Comparison of ENCODE assay signal across 28 cellular contexts in genomic region chr11:119267645-119268044, GRCh38. TPM values are rescaled to one million over a fixed set of nuclear protein-coding genes. Genes with fewer than 3 reads are reported as not detected.
DNase-seq lines count a peak whose midpoint lies in the region; ATAC-seq, FAIRE-seq and TF ChIP-seq lines count a peak whose summit lies in the region.
"Had no signal": no experiment of that assay in that cellular context is flagged by ENCODE, and none has a peak within 500 bp of the region (broad histone marks: within the 10 kb centered on the region; RNA-seq: fewer than 3 reads in every experiment).

No MANE protein-coding gene starts in this region.

- H3K4me3 Mint-ChIP-seq in activated T-cell treated with anti-CD3 and anti-CD28 coated beads, Interleukin-2, amount 50 U/mL, for 72 hours: peak overlapping the region; percentile 58 to 74
- H3K4me3 Mint-ChIP-seq in CD8-positive, alpha-beta memory T cell: peak overlapping the region in 4 of 7 donors; percentile 14 to 49 (median 42)
- H3K4me3 Mint-ChIP-seq in activated CD8-positive, alpha-beta T cell treated with anti-CD3 and anti-CD28 coated beads, Interleukin-2, amount 10 ng/mL, durations not matched to agents 7 days and 5 days: no peak overlapping the region
- H3K4me3 Mint-ChIP-seq in nephron progenitor cell: no peak overlapping the region
- H3K4me3 Mint-ChIP-seq: B cell had no signal

- H3K4me1 Mint-ChIP-seq in activated T-cell treated with anti-CD3 and anti-CD28 coated beads, Interleukin-2, amount 50 U/mL, for 72 hours (ENCODE audit: low read depth): peaks cover 40% of the 10 kb centered on the region
- H3K4me1 Mint-ChIP-seq in CD8-positive, alpha-beta memory T cell: peaks cover 33 to 36% (median 35%) of the 10 kb centered on the region in 3 donors
- peaks cover 30% of the 10 kb centered on the region for H3K4me1 Mint-ChIP-seq in activated CD8-positive, alpha-beta T cell treated with anti-CD3 and anti-CD28 coated beads, Interleukin-2, amount 10 ng/mL, durations not matched to agents 7 days and 5 days (ENCODE audit: low read depth)
- peaks cover 6% of the 10 kb centered on the region for H3K4me1 Mint-ChIP-seq in nephron progenitor cell

- no peaks in the 10 kb centered on the region for H3K36me3 ChIP-seq in CD8-positive, alpha-beta memory T cell (ENCODE audit: insufficient read depth, low read length)
- H3K36me3 ChIP-seq in small intestine (ENCODE audit: control insufficient read depth in 2 of 2, insufficient read depth in 2 of 2, low read length in 2 of 2): peaks cover 0 to 2% of the 10 kb centered on the region in 2 donors
- H3K36me3 ChIP-seq: brain microvascular endothelial cell, prostate gland, right lobe of liver had no signal

- POLR2A ChIA-PET in CD8-positive, alpha-beta memory T cell (lab: Charles Lee): no interaction called here
- POLR2A ChIA-PET in activated CD8-positive, alpha-beta T cell treated with anti-CD3 and anti-CD28 coated beads, Interleukin-2, amount 10 ng/mL, durations not matched to agents 7 days and 5 days (lab: Charles Lee): no interaction called here

- CTCF ChIA-PET in CD8-positive, alpha-beta memory T cell (lab: Charles Lee): interaction anchor here (0.6 to 1.8 kb wide), 3 partner anchors 44 to 99 kb away, joined by 3 to 4 read pairs (median 4); partner anchors contain the start of gene NLRX1
- CTCF ChIA-PET in activated CD8-positive, alpha-beta T cell treated with anti-CD3 and anti-CD28 coated beads, Interleukin-2, amount 10 ng/mL, durations not matched to agents 7 days and 5 days (lab: Charles Lee): interaction anchor here (1.1 to 9.5 kb wide), 4 partner anchors 15 to 62 kb away, joined by 3 to 83 read pairs (median 46); partner anchors contain the start of gene CBL

- no peak for DNase-seq in activated T-cell treated with anti-CD3 and anti-CD28 coated beads, Interleukin-2, amount 50 U/mL, for 72 hours
- DNase-seq in activated T-cell treated with anti-CD3 and anti-CD28 coated beads, Interleukin-2, amount 50 U/mL, for 1 hour: no peak
- DNase-seq in CD8-positive, alpha-beta memory T cell: no peak
- DNase-seq in activated CD8-positive, alpha-beta T cell treated with anti-CD3 and anti-CD28 coated beads, Interleukin-2, amount 10 ng/mL, durations not matched to agents 7 days and 5 days: no peak
- DNase-seq in nephron progenitor cell (no peak), NCI-H82 (lab: John Stamatoyannopoulos, UW) (no peak), small intestine (no peak)
- DNase-seq: activated CD4-positive, alpha-beta T cell treated with anti-CD3 and anti-CD28 coated beads, Interleukin-2, amount 10 ng/mL, durations not matched to agents 24 days and 14 days; activated effector memory CD4-positive, alpha-beta T cell treated with Interleukin-2 at 50 U/mL for 16 hours; amygdala; COR-L47; foreskin melanocyte; kidney; NCI-H187; NCI-H2171 treated with DMSO at 0.1 percent for 48 hours; NCI-H510A; nucleus accumbens; right lobe of liver; SIG-M5; stimulated activated CD8-positive, alpha-beta memory T cell treated with anti-CD3 and anti-CD28 coated beads, Interleukin-4, amount 100 ng/mL, for 48 hours had no signal

- WGBS in small intestine, 3 donors: 79 to 82% (median 81%) methylated on average over 5 of the region's 5 CpGs

- no peaks in the 10 kb centered on the region for H3K27me3 ChIP-seq in CD8-positive, alpha-beta memory T cell (ENCODE audit: insufficient read depth, low read length, poor library complexity, severe bottlenecking)
- H3K27me3 ChIP-seq in small intestine (ENCODE audit: control insufficient read depth in 2 of 2, insufficient read depth in 2 of 2, low read length in 2 of 2): no peaks in the 10 kb centered on the region
- H3K27me3 ChIP-seq: brain microvascular endothelial cell, right lobe of liver, tibial nerve had no signal

- no peaks in the 10 kb centered on the region for H3K27me3 Mint-ChIP-seq in activated T-cell treated with anti-CD3 and anti-CD28 coated beads, Interleukin-2, amount 50 U/mL, for 72 hours (ENCODE audit: low read depth)
- H3K27me3 Mint-ChIP-seq in CD8-positive, alpha-beta memory T cell: no peaks in the 10 kb centered on the region
- H3K27me3 Mint-ChIP-seq in activated CD8-positive, alpha-beta T cell treated with anti-CD3 and anti-CD28 coated beads, Interleukin-2, amount 10 ng/mL, durations not matched to agents 7 days and 5 days (ENCODE audit: low read depth): no peaks in the 10 kb centered on the region
- no peaks in the 10 kb centered on the region for H3K27me3 Mint-ChIP-seq in nephron progenitor cell (ENCODE audit: low read depth, poor library complexity)
- H3K27me3 Mint-ChIP-seq: activated CD4-positive, alpha-beta T cell treated with anti-CD3 and anti-CD28 coated beads, Interleukin-2, amount 10 ng/mL, durations not matched to agents 24 days and 14 days; B cell had no signal

- peaks cover 2 to 8% of the 10 kb centered on the region in 2 donors for H3K36me3 Mint-ChIP-seq in activated T-cell treated with anti-CD3 and anti-CD28 coated beads, Interleukin-2, amount 50 U/mL, for 72 hours (ENCODE audit: insufficient read depth in 2 of 2)
- H3K36me3 Mint-ChIP-seq in CD8-positive, alpha-beta memory T cell: peaks cover 3 to 13% (median 5%) of the 10 kb centered on the region in 3 donors
- peaks cover 14% of the 10 kb centered on the region for H3K36me3 Mint-ChIP-seq in activated CD8-positive, alpha-beta T cell treated with anti-CD3 and anti-CD28 coated beads, Interleukin-2, amount 10 ng/mL, durations not matched to agents 7 days and 5 days (ENCODE audit: low read depth)
- peaks cover 16% of the 10 kb centered on the region for H3K36me3 Mint-ChIP-seq in nephron progenitor cell (ENCODE audit: low read depth)

- no peaks in the 10 kb centered on the region for H3K9me3 Mint-ChIP-seq in activated T-cell treated with anti-CD3 and anti-CD28 coated beads, Interleukin-2, amount 50 U/mL, for 72 hours
- no peaks in the 10 kb centered on the region for H3K9me3 Mint-ChIP-seq in CD8-positive, alpha-beta memory T cell
- no peaks in the 10 kb centered on the region for H3K9me3 Mint-ChIP-seq in activated CD8-positive, alpha-beta T cell treated with anti-CD3 and anti-CD28 coated beads, Interleukin-2, amount 10 ng/mL, durations not matched to agents 7 days and 5 days (ENCODE audit: insufficient read depth)
- H3K9me3 Mint-ChIP-seq in nephron progenitor cell: no peaks in the 10 kb centered on the region
- H3K9me3 Mint-ChIP-seq: activated CD4-positive, alpha-beta T cell treated with anti-CD3 and anti-CD28 coated beads, Interleukin-2, amount 10 ng/mL, durations not matched to agents 24 days and 14 days; T-helper 2 cell treated with Interferon-gamma antibody and Interleukin-4, amounts not matched to agents 5 μg/mL and 100 μg/mL, for 36 hours had no signal

- H3K4me3 ChIP-seq in CD8-positive, alpha-beta memory T cell (ENCODE audit: low read length): no peak overlapping the region
- H3K4me3 ChIP-seq in small intestine (ENCODE audit: low read depth in 1 of 2, low read length in 2 of 2): no peak overlapping the region
- H3K4me3 ChIP-seq: prostate gland, right lobe of liver, tibial nerve had no signal

- no peak for ATAC-seq in activated T-cell treated with anti-CD3 and anti-CD28 coated beads, Interleukin-2, amount 50 U/mL, for 72 hours (replicated peaks in 1 of 2)
- no peak for ATAC-seq in activated CD8-positive, alpha-beta T cell treated with anti-CD3 and anti-CD28 coated beads, Interleukin-2, amount 10 ng/mL, durations not matched to agents 7 days and 5 days
- ATAC-seq in GM21515 (IDR thresholded peaks at IDR 0.05; ENCODE audit: unreplicated experiment): no peak
- ATAC-seq: HCT116, HepG2, right lobe of liver had no signal

- peaks cover 59% of the 10 kb centered on the region for H3K4me1 ChIP-seq in CD8-positive, alpha-beta memory T cell (ENCODE audit: insufficient read depth, low read length)
- H3K4me1 ChIP-seq in small intestine (ENCODE audit: control insufficient read depth in 2 of 2, insufficient read depth in 1 of 2, low read depth in 1 of 2, low read length in 1 of 2): peaks cover 0 to 2% of the 10 kb centered on the region in 2 donors
- H3K4me1 ChIP-seq: prostate gland, right lobe of liver had no signal

- peak overlapping the region; percentile 79 for H3K27ac Mint-ChIP-seq in activated T-cell treated with anti-CD3 and anti-CD28 coated beads, Interleukin-2, amount 50 U/mL, for 72 hours
- peak overlapping the region in 4 of 8 donors; percentile 4 to 69 (median 40) for H3K27ac Mint-ChIP-seq in CD8-positive, alpha-beta memory T cell
- H3K27ac Mint-ChIP-seq in activated CD8-positive, alpha-beta T cell treated with anti-CD3 and anti-CD28 coated beads, Interleukin-2, amount 10 ng/mL, durations not matched to agents 7 days and 5 days: peak overlapping the region; percentile 85
- H3K27ac Mint-ChIP-seq in nephron progenitor cell: peak overlapping the region; percentile 37
- H3K27ac Mint-ChIP-seq: B cell had no signal

- no peak for FAIRE-seq in small intestine (lab: Jason Lieb, UNC)
- FAIRE-seq: HepG2, kidney had no signal

- H3K9me3 ChIP-seq in CD8-positive, alpha-beta memory T cell (ENCODE audit: low read length): no peaks in the 10 kb centered on the region
- H3K9me3 ChIP-seq in small intestine (ENCODE audit: control insufficient read depth, low read depth): no peaks in the 10 kb centered on the region
- H3K9me3 ChIP-seq: prostate gland, right lobe of liver, tibial nerve had no signal

- TF ChIP-seq CTCF in nephron progenitor cell (IDR thresholded peaks at IDR 0.05): no peak

- H3K27ac ChIP-seq in CD8-positive, alpha-beta memory T cell (ENCODE audit: low read depth, low read length): no peak overlapping the region
- no peak overlapping the region for H3K27ac ChIP-seq in small intestine (ENCODE audit: low read depth in 1 of 2, low read length in 1 of 2)
- H3K27ac ChIP-seq: brain microvascular endothelial cell, prostate gland, right lobe of liver, tibial nerve had no signal

RNA-seq across cellular contexts. Expression of gene MCAM, which starts 49.3 kb away (rescaled TPM):
- 1 to 10 TPM; 4.7 to 5.2 TPM for total RNA-seq in activated T-cell treated with anti-CD3 and anti-CD28 coated beads, Interleukin-2, amount 50 U/mL, for 72 hours
- total RNA-seq in CD8-positive, alpha-beta memory T cell: 1 to 10 TPM; 2.0 to 2.7 TPM
- polyA plus RNA-seq in CD8-positive, alpha-beta memory T cell: 1.6 TPM
- total RNA-seq in activated CD8-positive, alpha-beta T cell treated with anti-CD3 and anti-CD28 coated beads, Interleukin-2, amount 10 ng/mL, durations not matched to agents 7 days and 5 days: 1 to 10 TPM; 2.9 to 4.4 TPM
- 10 to 100 TPM in 1 of 3 donors, 1 to 10 TPM in 2; 1.1 to 82.3 (median 2.7) TPM for polyA plus RNA-seq in small intestine

Comparison
In these comparisons a context has a peak if more than half of its experiments do, and no peak if none do; other contexts are left out.
1. H3K4me3 Mint-ChIP-seq: peak in activated T-cell treated with anti-CD3 and anti-CD28 coated beads, Interleukin-2, amount 50 U/mL, for 72 hours (2 of 2) and CD8-positive, alpha-beta memory T cell (4 of 7); none in activated CD8-positive, alpha-beta T cell treated with anti-CD3 and anti-CD28 coated beads, Interleukin-2, amount 10 ng/mL, durations not matched to agents 7 days and 5 days (single experiment) and nephron progenitor cell (single experiment).